1 cellular context compared by ENCODE assay signal in the genomic region with DNA sequence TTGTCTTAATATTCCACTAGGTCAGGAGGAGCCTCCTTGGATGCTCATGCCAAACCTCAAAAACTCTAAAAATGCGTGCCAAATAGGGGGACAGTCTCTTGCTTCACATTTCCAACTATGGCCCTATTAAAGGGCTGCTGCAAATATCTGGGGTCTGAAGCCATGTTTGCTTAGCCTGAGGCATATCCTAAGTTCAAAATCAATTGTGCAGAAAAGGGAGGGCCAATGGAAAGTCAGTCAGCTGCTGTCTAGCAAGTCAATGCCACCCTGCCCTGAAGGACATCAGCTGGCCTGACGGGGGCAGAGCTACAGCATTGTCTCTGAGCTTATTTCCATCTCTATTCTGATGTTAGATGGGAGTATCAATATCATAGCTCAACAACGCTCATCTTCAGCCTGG.
TF ChIP-seq lines count a peak whose summit lies in the region.

No MANE protein-coding gene starts in this region.

TF ChIP-seq in HCT116, 20 proteins besides CTCF, POLR2A, EP300 and RAD21 (continued from another document):
- TF ChIP-seq, protein P1, sequence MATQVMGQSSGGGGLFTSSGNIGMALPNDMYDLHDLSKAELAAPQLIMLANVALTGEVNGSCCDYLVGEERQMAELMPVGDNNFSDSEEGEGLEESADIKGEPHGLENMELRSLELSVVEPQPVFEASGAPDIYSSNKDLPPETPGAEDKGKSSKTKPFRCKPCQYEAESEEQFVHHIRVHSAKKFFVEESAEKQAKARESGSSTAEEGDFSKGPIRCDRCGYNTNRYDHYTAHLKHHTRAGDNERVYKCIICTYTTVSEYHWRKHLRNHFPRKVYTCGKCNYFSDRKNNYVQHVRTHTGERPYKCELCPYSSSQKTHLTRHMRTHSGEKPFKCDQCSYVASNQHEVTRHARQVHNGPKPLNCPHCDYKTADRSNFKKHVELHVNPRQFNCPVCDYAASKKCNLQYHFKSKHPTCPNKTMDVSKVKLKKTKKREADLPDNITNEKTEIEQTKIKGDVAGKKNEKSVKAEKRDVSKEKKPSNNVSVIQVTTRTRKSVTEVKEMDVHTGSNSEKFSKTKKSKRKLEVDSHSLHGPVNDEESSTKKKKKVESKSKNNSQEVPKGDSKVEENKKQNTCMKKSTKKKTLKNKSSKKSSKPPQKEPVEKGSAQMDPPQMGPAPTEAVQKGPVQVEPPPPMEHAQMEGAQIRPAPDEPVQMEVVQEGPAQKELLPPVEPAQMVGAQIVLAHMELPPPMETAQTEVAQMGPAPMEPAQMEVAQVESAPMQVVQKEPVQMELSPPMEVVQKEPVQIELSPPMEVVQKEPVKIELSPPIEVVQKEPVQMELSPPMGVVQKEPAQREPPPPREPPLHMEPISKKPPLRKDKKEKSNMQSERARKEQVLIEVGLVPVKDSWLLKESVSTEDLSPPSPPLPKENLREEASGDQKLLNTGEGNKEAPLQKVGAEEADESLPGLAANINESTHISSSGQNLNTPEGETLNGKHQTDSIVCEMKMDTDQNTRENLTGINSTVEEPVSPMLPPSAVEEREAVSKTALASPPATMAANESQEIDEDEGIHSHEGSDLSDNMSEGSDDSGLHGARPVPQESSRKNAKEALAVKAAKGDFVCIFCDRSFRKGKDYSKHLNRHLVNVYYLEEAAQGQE (IDR thresholded peaks at IDR 0.05; ENCODE audit: low read depth): no peak
- no peak for TF ChIP-seq YY1 (IDR thresholded peaks at IDR 0.05; ENCODE audit: extremely low read depth, insufficient replicate concordance, low read depth, low read length)
- no peak for TF ChIP-seq ZNF274 (IDR thresholded peaks at IDR 0.05; ENCODE audit: low read depth, low read length)
- TF ChIP-seq EZH2 (IDR thresholded peaks at IDR 0.05): no peak
- TF ChIP-seq EGR1 (IDR thresholded peaks at IDR 0.05; ENCODE audit: low read depth): no peak
- TF ChIP-seq ELF1 (IDR thresholded peaks at IDR 0.05; ENCODE audit: borderline replicate concordance, low read depth): no peak
- TF ChIP-seq TCF7L2 (IDR thresholded peaks at IDR 0.05; ENCODE audit: borderline replicate concordance, extremely low read depth, insufficient read depth, insufficient read length): no peak
- no peak for TF ChIP-seq SRF (IDR thresholded peaks at IDR 0.05; ENCODE audit: low read depth)
- TF ChIP-seq, protein P2, sequence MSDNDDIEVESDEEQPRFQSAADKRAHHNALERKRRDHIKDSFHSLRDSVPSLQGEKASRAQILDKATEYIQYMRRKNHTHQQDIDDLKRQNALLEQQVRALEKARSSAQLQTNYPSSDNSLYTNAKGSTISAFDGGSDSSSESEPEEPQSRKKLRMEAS (IDR thresholded peaks at IDR 0.05): no peak
- TF ChIP-seq FOSL1 (IDR thresholded peaks at IDR 0.05; ENCODE audit: low read depth): no peak
- TF ChIP-seq CBX3 (IDR thresholded peaks at IDR 0.05; ENCODE audit: low read depth): no peak
- TF ChIP-seq EZH2phosphoT487 (IDR thresholded peaks at IDR 0.05; ENCODE audit: borderline replicate concordance): no peak
- TF ChIP-seq CEBPB (IDR thresholded peaks at IDR 0.05; ENCODE audit: low read depth): no peak
- TF ChIP-seq POLR2AphosphoS5 (IDR thresholded peaks at IDR 0.05; ENCODE audit: low read depth, low read length): no peak
